14 cellular contexts compared by ENCODE assay signal in the genomic region with DNA sequence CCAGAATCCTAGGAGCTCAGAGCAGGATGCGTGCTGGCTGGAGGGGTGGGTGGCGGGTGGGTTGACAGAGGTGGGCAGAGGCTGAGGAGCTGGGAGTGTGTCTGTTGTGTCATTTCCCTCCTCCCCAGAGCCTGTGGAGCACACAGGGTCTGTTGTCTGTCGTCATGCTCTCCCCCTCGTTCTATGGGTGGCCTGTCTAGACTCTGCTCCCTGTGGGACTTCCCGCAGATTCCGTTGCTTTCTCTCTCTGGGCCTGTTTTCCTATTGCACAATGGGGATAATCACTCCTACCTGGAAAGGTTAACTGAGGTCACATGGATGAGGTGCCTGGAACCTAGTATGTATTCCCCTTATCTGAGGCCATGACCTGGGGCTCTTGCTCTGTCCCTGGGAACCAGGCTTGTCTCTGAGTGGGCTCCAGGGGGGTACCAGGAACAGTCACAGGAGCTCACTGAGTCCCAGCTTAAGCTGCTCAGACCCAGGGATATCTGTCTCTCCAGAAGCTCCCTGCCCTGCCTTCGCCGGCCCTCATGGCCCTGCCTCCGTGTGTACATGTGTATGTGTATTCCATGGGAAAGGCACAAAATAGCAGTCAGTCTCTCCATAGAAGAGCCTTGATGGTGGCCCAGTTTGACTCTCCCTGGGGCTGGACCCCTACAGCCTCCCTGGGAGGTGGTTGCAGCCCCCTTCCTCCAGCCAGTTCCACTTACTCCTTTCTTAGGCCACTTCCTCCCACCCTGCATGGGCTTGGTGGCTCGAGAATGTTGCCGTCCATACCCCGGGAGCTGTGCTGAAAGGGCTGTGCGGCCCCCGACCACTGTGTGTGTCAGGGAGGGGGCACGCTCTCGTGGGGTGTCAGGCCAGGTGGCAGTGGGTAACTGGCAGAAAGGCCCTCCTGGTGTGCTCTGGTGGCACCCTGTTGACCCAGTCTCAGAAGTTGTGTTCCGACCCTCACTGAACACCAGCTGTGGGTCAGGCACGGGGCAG. TPM values are rescaled to one million over a fixed set of nuclear protein-coding genes. Genes with fewer than 3 reads are reported as not detected.
DNase-seq lines count a peak whose midpoint lies in the region; ATAC-seq and TF ChIP-seq lines count a peak whose summit lies in the region.
"Had no signal": no experiment of that assay in that cellular context is flagged by ENCODE, and none has a peak within 500 bp of the region (broad histone marks: within the 10 kb centered on the region; RNA-seq: fewer than 3 reads in every experiment).

No MANE protein-coding gene starts in this region.

- DNase-seq in dorsolateral prefrontal cortex (no peak), left lobe of liver (ENCODE audit: low spot score) (peak; percentile 86), OCI-M2 (lab: John Stamatoyannopoulos, UW; ENCODE audit: unreplicated experiment) (no peak)
- DNase-seq: effector memory CD4-positive, alpha-beta T cell; GF-D8; stimulated activated CD4-positive, alpha-beta T cell treated with anti-CD3 and anti-CD28 coated beads, Interleukin-4, amount 100 ng/mL, for 4 hours; T-helper 2 cell; testis had no signal

- H3K27me3 ChIP-seq in HUES48 (ENCODE audit: control insufficient read depth, insufficient read depth, low read length) (no peaks in the 10 kb centered on the region), dorsolateral prefrontal cortex (no peaks in the 10 kb centered on the region), subcutaneous abdominal adipose tissue (ENCODE audit: control insufficient read depth in 5 of 5, insufficient read depth in 4 of 5, low read length in 5 of 5) (no peaks in the 10 kb centered on the region)
- H3K27me3 ChIP-seq: testis had no signal

- H3K4me1 ChIP-seq in HUES48 (ENCODE audit: control insufficient read depth, insufficient read depth, low read length) (peaks cover 58% of the 10 kb centered on the region), subcutaneous abdominal adipose tissue (ENCODE audit: control insufficient read depth in 5 of 5, insufficient read depth in 5 of 5, low read length in 5 of 5) (peaks cover 7 to 87% (median 84%) of the 10 kb centered on the region in 5 donors)
- H3K4me1 ChIP-seq: testis had no signal

- peak overlapping the region; percentile 25 for H3K27ac ChIP-seq in HUES48 (ENCODE audit: low read depth, low read length)
- H3K27ac ChIP-seq in dorsolateral prefrontal cortex: peak overlapping the region in 53 of 59 donors; percentile 4 to 98 (median 87)
- H3K27ac ChIP-seq in subcutaneous abdominal adipose tissue (ENCODE audit: low read depth, low read length): peak overlapping the region; percentile 84
- H3K27ac ChIP-seq: neutrophil, testis had no signal

- peaks cover 23% of the 10 kb centered on the region for H3K36me3 ChIP-seq in HUES48 (ENCODE audit: control insufficient read depth, insufficient read depth, low read length)
- peaks cover 0 to 15% (median 4%) of the 10 kb centered on the region in 5 donors for H3K36me3 ChIP-seq in subcutaneous abdominal adipose tissue (ENCODE audit: control insufficient read depth in 5 of 5, insufficient read depth in 5 of 5, low read length in 5 of 5)
- H3K36me3 ChIP-seq: neutrophil had no signal

- no peak overlapping the region for H3K4me3 ChIP-seq in HUES48 (ENCODE audit: low read depth, low read length)
- no peak overlapping the region for H3K4me3 ChIP-seq in dorsolateral prefrontal cortex
- no peak overlapping the region for H3K4me3 ChIP-seq in subcutaneous abdominal adipose tissue (ENCODE audit: low read depth in 1 of 5, low read length in 5 of 5)
- H3K4me3 ChIP-seq: testis had no signal

- no peak overlapping the region for H3K9ac ChIP-seq in HUES48 (ENCODE audit: low read depth, low read length)
- H3K9ac ChIP-seq in subcutaneous abdominal adipose tissue (ENCODE audit: low read length in 5 of 5): peak overlapping the region in 3 of 5 donors; percentile 11 to 63 (median 28)

- H3K9me3 ChIP-seq in HUES48 (ENCODE audit: control insufficient read depth, insufficient read depth, low read length) (no peaks in the 10 kb centered on the region), subcutaneous abdominal adipose tissue (ENCODE audit: control insufficient read depth in 5 of 5, low read length in 5 of 5) (no peaks in the 10 kb centered on the region)
- H3K9me3 ChIP-seq: neutrophil, testis had no signal

- peak; percentile 25 for ATAC-seq in left lobe of liver
- ATAC-seq in HG02884 (IDR thresholded peaks at IDR 0.05; ENCODE audit: unreplicated experiment): no peak
- no peak for ATAC-seq in GM21723 (IDR thresholded peaks at IDR 0.05; ENCODE audit: unreplicated experiment)
- ATAC-seq in HG03439 (IDR thresholded peaks at IDR 0.05; ENCODE audit: unreplicated experiment): no peak

- TF ChIP-seq CTCF in dorsolateral prefrontal cortex (IDR thresholded peaks at IDR 0.05 in 54 of 56, conservative IDR thresholded peaks at IDR 0.05 in 2 of 56; ENCODE audit: low read depth in 1 of 56, partially characterized antibody in 56 of 56): no peak

- intact Hi-C loops in dorsolateral prefrontal cortex (cut with DNase I): no loop called here

RNA-seq across cellular contexts. Expression of a gene that starts 17.9 kb away (rescaled TPM):
- total RNA-seq in dorsolateral prefrontal cortex (100 to 1,000 TPM; 123 to 271 (median 184) TPM), left lobe of liver (290 TPM)

Comparison
In these comparisons a context has a peak if more than half of its experiments do, and no peak if none do; other contexts are left out.
1. H3K27ac ChIP-seq: peak in every context shown above with its lines; median percentile 87 in dorsolateral prefrontal cortex; 84 in subcutaneous abdominal adipose tissue; 25 in HUES48.